Comparison of ENCODE assay signal across 1 cellular context in genomic region chr14:23561259-23561658, GRCh38.
TF ChIP-seq lines count a peak whose summit lies in the region.

No MANE protein-coding gene starts in this region.

TF ChIP-seq in GM23338, 12 proteins besides CTCF, POLR2A, EP300 and RAD21:
- TF ChIP-seq POLR2AphosphoS5 (IDR thresholded peaks at IDR 0.05; ENCODE audit: low read depth), result peak; percentile 20; the same call in 1 of the 2 replicates
- TF ChIP-seq CREB1 (CRISPR knock-in tag; IDR thresholded peaks at IDR 0.05; ENCODE audit: low read depth), result no peak
